ENCODE assay signal across 21 cellular contexts in genomic region chr20:64138276-64138815, GRCh38. TPM values are rescaled to one million over a fixed set of nuclear protein-coding genes. Genes with fewer than 3 reads are reported as not detected.
DNase-seq lines count a peak whose midpoint lies in the region; ATAC-seq and TF ChIP-seq lines count a peak whose summit lies in the region.
"Had no signal": no experiment of that assay in that cellular context is flagged by ENCODE, and none has a peak within 500 bp of the region (broad histone marks: within the 10 kb centered on the region; RNA-seq: fewer than 3 reads in every experiment).

No MANE protein-coding gene starts in this region.

- H3K4me3 ChIP-seq in H7 (ENCODE audit: insufficient read depth, low read depth, low read length) (no peak overlapping the region), body of pancreas (no peak overlapping the region)
- H3K4me3 ChIP-seq: A549, GM23338, Peyer's patch had no signal

- TF ChIP-seq CTCF in body of pancreas (IDR thresholded peaks at IDR 0.05), result no peak

- peak; percentile 3 for DNase-seq in activated naive CD4-positive, alpha-beta T cell treated with anti-CD3 and anti-CD28 coated beads, Interleukin-2, amount 50 U/mL, for 16 hours
- DNase-seq in activated naive CD4-positive, alpha-beta T cell (lab: John Stamatoyannopoulos, UW), result no peak
- DNase-seq in H7 (peak; percentile 19), iPS-NIHi11 (ENCODE audit: low spot score) (peak; percentile 2), posterior vena cava (ENCODE audit: low spot score) (peak; percentile 54), NCI-H1105 treated with DMSO at 0.1 percent for 48 hours (lab: John Stamatoyannopoulos, UW) (no peak), body of pancreas (no peak)
- no peak for DNase-seq in activated CD4-positive, alpha-beta T cell treated with anti-CD3 and anti-CD28 coated beads for 1 hour
- DNase-seq: DMS53, GDM1, HCEC 1CT, MV-4-11, NCI-H1694, NCI-H2081 treated with DMSO at 0.1 percent for 48 hours, NCI-H446, NCI-H526 had no signal

- no peaks in the 10 kb centered on the region for H3K27me3 ChIP-seq in H7 (ENCODE audit: control insufficient read depth, insufficient read depth, low read length)
- no peaks in the 10 kb centered on the region for H3K27me3 ChIP-seq in body of pancreas
- H3K27me3 ChIP-seq: Peyer's patch had no signal

- no peaks in the 10 kb centered on the region for H3K9me3 ChIP-seq in body of pancreas
- H3K9me3 ChIP-seq: A549, Peyer's patch had no signal

- WGBS in body of pancreas, 2 donors, result 81 to 85% methylated on average over 18 of the region's 18 CpGs

- ATAC-seq in body of pancreas, result no peak

- no peak for TF ChIP-seq POLR2A in body of pancreas (IDR thresholded peaks at IDR 0.05)

- H3K36me3 ChIP-seq in H7 (replicated peaks; ENCODE audit: control insufficient read depth, insufficient read depth, low read length) (no peaks in the 10 kb centered on the region), body of pancreas (replicated peaks in 1 of 2; ENCODE audit: insufficient read depth in 1 of 2, low read depth in 2 of 2) (no peaks in the 10 kb centered on the region)
- H3K36me3 ChIP-seq: Peyer's patch had no signal

- no peak overlapping the region for H3K27ac ChIP-seq in body of pancreas
- H3K27ac ChIP-seq: A549, Peyer's patch had no signal

- intact Hi-C loops in posterior vena cava (cut with DNase I), result no loop called here
- intact Hi-C loops in body of pancreas (cut with DNase I), result no loop called here

- H3K4me1 ChIP-seq in body of pancreas, result no peaks in the 10 kb centered on the region
- H3K4me1 ChIP-seq: A549, Peyer's patch had no signal

RNA-seq across cellular contexts. Expression of gene MYT1, which starts 25.9 kb away (rescaled TPM):
- total RNA-seq in H7 (2014; rRNA removed; shearing (Covaris generic)), result 0.69 and 2.1 TPM in 2 replicates
- total RNA-seq in posterior vena cava (not detected), body of pancreas (under 1 TPM in 1 of 2 donors, not detected in 1; 0.99 TPM)

RNA-seq across cellular contexts. Expression of gene NPBWR2, which starts 31.0 kb away (rescaled TPM):
- total RNA-seq in H7 (2014; rRNA removed; shearing (Covaris generic)), result not detected in 2 replicates
- total RNA-seq in posterior vena cava, result not detected
- total RNA-seq in body of pancreas, result not detected
- total RNA-seq: B cell, GM23338, OCI-LY7, Peyer's patch had no signal

RNA-seq across cellular contexts. Expression of gene LKAAEAR1, which starts 54.1 kb away (rescaled TPM):
- 0.45 TPM in 1 of 2 replicates, not detected in the other for total RNA-seq in H7 (2014; rRNA removed; shearing (Covaris generic))
- total RNA-seq in posterior vena cava, result not detected
- total RNA-seq in body of pancreas, result 1 to 10 TPM in 1 of 2 donors, not detected in 1; 3.9 TPM
- total RNA-seq: GM23338, OCI-LY7, Peyer's patch had no signal

RNA-seq across cellular contexts. Expression of gene OPRL1, which starts 58.5 kb away (rescaled TPM):
- 2.4 and 4.4 TPM in 2 replicates for total RNA-seq in H7 (2014; rRNA removed; shearing (Covaris generic))
- total RNA-seq in posterior vena cava, result 1 to 10 TPM in 1 of 2 donors, under 1 TPM in 1; 0.76 to 1.4 TPM
- total RNA-seq in body of pancreas, result 1 to 10 TPM; 1.0 to 2.6 TPM

RNA-seq across cellular contexts. Expression of gene RGS19, which starts 59.0 kb away (rescaled TPM):
- 24.3 and 27.0 TPM in 2 replicates for total RNA-seq in H7 (2014; rRNA removed; shearing (Covaris generic))
- total RNA-seq in posterior vena cava (10 to 100 TPM; 18.0 to 19.1 TPM), body of pancreas (10 to 100 TPM in 1 of 2 donors, 1 to 10 TPM in 1; 9.1 to 14.5 TPM)

Comparison
In these comparisons a context has a peak if more than half of its experiments do, and no peak if none do; other contexts are left out.
1. DNase-seq: peak in activated naive CD4-positive, alpha-beta T cell treated with anti-CD3 and anti-CD28 coated beads, Interleukin-2, amount 50 U/mL, for 16 hours (single experiment), H7 (single experiment), iPS-NIHi11 (single experiment) and posterior vena cava (single experiment); none in activated naive CD4-positive, alpha-beta T cell (0 of 4), activated CD4-positive, alpha-beta T cell treated with anti-CD3 and anti-CD28 coated beads for 1 hour (single experiment), NCI-H1105 treated with DMSO at 0.1 percent for 48 hours (single experiment) and body of pancreas (0 of 4).